In the genomic region with DNA sequence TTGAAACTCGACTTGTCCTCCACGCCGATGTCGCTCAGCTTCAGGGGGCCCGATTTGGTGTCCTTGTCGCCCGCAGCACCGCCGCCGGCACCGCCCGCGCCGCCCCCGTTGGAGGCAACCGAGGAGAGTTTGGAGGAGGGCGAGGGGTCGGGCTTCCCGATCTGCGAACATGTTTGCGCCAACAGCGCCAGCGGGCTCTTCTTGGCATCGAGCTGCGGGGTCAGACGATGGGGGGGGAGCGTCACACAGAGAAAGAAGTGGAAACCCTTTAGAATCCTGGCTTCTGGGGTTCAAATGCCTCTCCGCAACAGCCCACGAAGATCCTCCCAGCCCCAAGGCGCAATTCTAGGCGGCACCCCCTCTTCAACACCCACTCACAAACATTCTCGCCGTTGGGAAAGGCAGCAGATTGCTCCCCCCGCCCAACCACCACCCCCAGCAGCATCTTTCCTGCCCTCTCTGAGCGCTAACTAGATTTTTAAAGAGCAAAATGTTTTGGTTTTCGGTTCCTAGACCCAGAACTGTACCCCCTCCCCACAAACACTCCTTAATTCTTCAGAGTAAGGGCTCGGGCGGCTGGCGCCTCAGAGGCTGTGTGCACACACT, we compare ENCODE assay signal across 8 cellular contexts. TPM values are rescaled to one million over a fixed set of nuclear protein-coding genes. Genes with fewer than 3 reads are reported as not detected.
DNase-seq lines count a peak whose midpoint lies in the region; ATAC-seq and TF ChIP-seq lines count a peak whose summit lies in the region.

No MANE protein-coding gene starts in this region.

- ATAC-seq in lung (ENCODE audit: insufficient read depth, low FRiP score) = no peak
- ATAC-seq in upper lobe of left lung (ENCODE audit: low FRiP score in 2 of 2) = no peak
- no peak for ATAC-seq in GM21619 (IDR thresholded peaks at IDR 0.05; ENCODE audit: unreplicated experiment)
- no peak for ATAC-seq in HG03175 (IDR thresholded peaks at IDR 0.05; ENCODE audit: unreplicated experiment)

- no peak for DNase-seq in HL-60 (ENCODE audit: low read depth in 1 of 2, low spot score in 1 of 2)
- no peak for DNase-seq in brain microvascular endothelial cell
- no peak for DNase-seq in lung (ENCODE audit: low spot score)
- DNase-seq in upper lobe of left lung = peak in 1 of 2 donors; percentile 50
- no peak for DNase-seq in SW480 (ENCODE audit: low spot score)

- no peak for TF ChIP-seq EP300 in upper lobe of left lung (IDR thresholded peaks at IDR 0.05)

- TF ChIP-seq POLR2A in upper lobe of left lung (IDR thresholded peaks at IDR 0.05) = peak in 1 of 4 donors; percentile 18

- H3K27me3 ChIP-seq in HL-60 (ENCODE audit: insufficient read depth, poor library complexity, severe bottlenecking) (peaks cover 2% of the 10 kb centered on the region), brain microvascular endothelial cell (replicated peaks) (peaks cover 39% of the 10 kb centered on the region), lung (ENCODE audit: control insufficient read depth, insufficient read depth) (no peaks in the 10 kb centered on the region), upper lobe of left lung (peaks cover 0 to 19% (median 5%) of the 10 kb centered on the region in 4 donors)

- H3K4me1 ChIP-seq in lung (ENCODE audit: control insufficient read depth in 2 of 2, insufficient read depth in 2 of 2, low read length in 2 of 2) (peaks cover 0 to 3% of the 10 kb centered on the region in 2 donors), upper lobe of left lung (peaks cover 12 to 54% (median 30%) of the 10 kb centered on the region in 4 donors)

- TF ChIP-seq CTCF in C4-2B (conservative IDR thresholded peaks at IDR 0.05) (peak; percentile 53), HL-60 (IDR thresholded peaks at IDR 0.05; ENCODE audit: insufficient read depth, low read length) (no peak), brain microvascular endothelial cell (IDR thresholded peaks at IDR 0.05; ENCODE audit: low read depth, low read length, missing control alignments) (no peak), lung (IDR thresholded peaks at IDR 0.05; ENCODE audit: control extremely low read depth, extremely low read depth) (no peak), upper lobe of left lung (IDR thresholded peaks at IDR 0.05) (no peak)

- H3K27ac ChIP-seq in C4-2B = peak overlapping the region; percentile 77
- H3K27ac ChIP-seq in HL-60 (replicated peaks) = peak overlapping the region; percentile 88
- H3K27ac ChIP-seq in brain microvascular endothelial cell = peak overlapping the region; percentile 65
- peak overlapping the region; percentile 92 to 98 for H3K27ac ChIP-seq in lung (ENCODE audit: low read depth in 1 of 2, low read length in 1 of 2)
- H3K27ac ChIP-seq in upper lobe of left lung = peak overlapping the region; percentile 98

- 0 to 1% methylated on average over 39 of the region's 39 CpGs for WGBS in lung, 2 donors
- WGBS in upper lobe of left lung, 2 donors = 0% methylated on average over 7 to 23 of the region's 39 CpGs

- no peaks in the 10 kb centered on the region for H3K36me3 ChIP-seq in brain microvascular endothelial cell (replicated peaks)
- peaks cover 0 to 13% of the 10 kb centered on the region in 2 donors for H3K36me3 ChIP-seq in lung (ENCODE audit: control insufficient read depth in 2 of 2, insufficient read depth in 2 of 2, low read length in 2 of 2)
- H3K36me3 ChIP-seq in upper lobe of left lung = peaks cover 0 to 14% (median 6%) of the 10 kb centered on the region in 4 donors

- in situ Hi-C loops in brain microvascular endothelial cell (cut with HindIII; ENCODE audit: low pct_ligation_motif_present, low sequenced_read_pairs) = no loop called here

- H3K4me3 ChIP-seq in HL-60 (replicated peaks; ENCODE audit: insufficient read depth, low read length) = peak overlapping the region; percentile 69
- H3K4me3 ChIP-seq in brain microvascular endothelial cell (ENCODE audit: low read depth, low read length) = peak overlapping the region; percentile 96
- H3K4me3 ChIP-seq in lung = peak overlapping the region; percentile 96
- peak overlapping the region; percentile 78 to 94 (median 86) for H3K4me3 ChIP-seq in upper lobe of left lung

- H3K9me3 ChIP-seq in lung (ENCODE audit: control insufficient read depth in 2 of 2, insufficient read depth in 1 of 2, low read length in 1 of 2) (no peaks in the 10 kb centered on the region), upper lobe of left lung (no peaks in the 10 kb centered on the region)

RNA-seq across cellular contexts. Expression of gene ZNF503, which starts 1.3 kb away (rescaled TPM):
- total RNA-seq in lung (10 to 100 TPM; 24.8 to 37.8 TPM), upper lobe of left lung (10 to 100 TPM; 15.0 to 44.6 (median 23.5) TPM)
- 10 to 100 TPM; 11.7 to 32.1 TPM for polyA plus RNA-seq in lung

RNA-seq across cellular contexts. Expression of gene LRMDA, which starts 31.2 kb away (rescaled TPM):
- total RNA-seq in lung = 10 to 100 TPM; 15.5 to 40.8 TPM
- 10 to 100 TPM; 12.1 to 27.8 TPM for polyA plus RNA-seq in lung
- 100 to 1,000 TPM in 1 of 6 donors, 10 to 100 TPM in 5; 12.8 to 185 (median 18.1) TPM for total RNA-seq in upper lobe of left lung
